In the genomic region with DNA sequence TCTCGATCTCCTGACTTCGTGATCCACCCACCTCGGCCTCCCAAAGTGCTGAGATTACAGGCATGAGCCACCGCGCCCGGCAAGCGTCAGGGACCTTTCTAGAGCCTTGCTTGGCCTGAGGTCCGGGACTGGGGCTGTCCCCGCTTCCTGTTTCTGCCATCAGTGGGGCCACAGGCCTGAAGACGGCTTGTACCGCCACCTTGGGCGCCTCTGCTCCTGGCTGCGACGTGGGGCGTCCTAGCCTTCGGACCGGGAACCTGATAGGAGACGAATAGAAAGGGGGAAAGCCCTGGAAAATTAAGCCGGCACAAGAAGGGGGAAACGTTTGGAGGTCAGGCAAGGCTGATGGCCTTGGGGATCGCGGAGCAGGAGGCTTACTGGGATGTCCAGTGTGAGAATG, we compare ENCODE assay signal across 8 cellular contexts. TPM values are rescaled to one million over a fixed set of nuclear protein-coding genes. Genes with fewer than 3 reads are reported as not detected.
DNase-seq lines count a peak whose midpoint lies in the region; ATAC-seq and TF ChIP-seq lines count a peak whose summit lies in the region.

No MANE protein-coding gene starts in this region.

- no peak for TF ChIP-seq CTCF in CD4-positive, alpha-beta T cell (IDR thresholded peaks at IDR 0.05)
- TF ChIP-seq CTCF in neural crest cell (conservative IDR thresholded peaks at IDR 0.05) (no peak), GM13977 (IDR thresholded peaks at IDR 0.05; ENCODE audit: extremely low read depth, insufficient read depth, missing control alignments) (no peak)

- H3K4me1 ChIP-seq in NT2/D1 (ENCODE audit: insufficient read depth, insufficient read length) (no peaks in the 10 kb centered on the region), duodenal mucosa (ENCODE audit: control insufficient read depth in 1 of 2, insufficient read depth in 2 of 2, low read length in 2 of 2) (peaks cover 0 to 3% of the 10 kb centered on the region in 2 donors)

- no peaks in the 10 kb centered on the region for H3K27me3 ChIP-seq in CD4-positive, alpha-beta T cell (ENCODE audit: control insufficient read depth, insufficient read depth, low read length)
- no peaks in the 10 kb centered on the region for H3K27me3 ChIP-seq in NT2/D1 (ENCODE audit: insufficient read depth, insufficient read length)
- no peaks in the 10 kb centered on the region for H3K27me3 ChIP-seq in duodenal mucosa (ENCODE audit: control insufficient read depth in 1 of 2, insufficient read depth in 2 of 2, low read length in 2 of 2)

- H3K36me3 Mint-ChIP-seq in CD4-positive, alpha-beta T cell (ENCODE audit: low read depth) = peaks cover 9% of the 10 kb centered on the region
- H3K36me3 Mint-ChIP-seq in neural crest cell (ENCODE audit: low read depth) = peaks cover 3% of the 10 kb centered on the region

- H3K36me3 ChIP-seq in NT2/D1 (ENCODE audit: insufficient read depth, insufficient read length, low read length) = no peaks in the 10 kb centered on the region
- H3K36me3 ChIP-seq in duodenal mucosa (ENCODE audit: control insufficient read depth in 1 of 2, insufficient read depth in 2 of 2, low read length in 2 of 2) = no peaks in the 10 kb centered on the region

- no peak for ATAC-seq in CD4-positive, alpha-beta T cell (ENCODE audit: poor library complexity)

- POLR2A ChIA-PET in CD4-positive, alpha-beta T cell (lab: Charles Lee) = interaction anchor here (0.6 to 3.8 kb wide), 10 partner anchors 26 to 534 kb away, joined by 3 to 52 read pairs (median 6); a partner anchor contains a TSS

- peak overlapping the region; percentile 56 for H3K4me3 ChIP-seq in NT2/D1 (ENCODE audit: insufficient read length, low read depth)
- peak overlapping the region; percentile 50 to 79 for H3K4me3 ChIP-seq in duodenal mucosa (ENCODE audit: low read depth in 1 of 2, low read length in 2 of 2)

- peaks cover 23% of the 10 kb centered on the region for H3K4me1 Mint-ChIP-seq in CD4-positive, alpha-beta T cell (ENCODE audit: low read depth)
- H3K4me1 Mint-ChIP-seq in neural crest cell = peaks cover 22% of the 10 kb centered on the region

- peak overlapping the region; percentile 55 for H3K27ac ChIP-seq in CD4-positive, alpha-beta T cell (ENCODE audit: low read depth, low read length)
- no peak overlapping the region for H3K27ac ChIP-seq in duodenal mucosa (ENCODE audit: low read depth, low read length)

- no peaks in the 10 kb centered on the region for H3K9me3 Mint-ChIP-seq in CD4-positive, alpha-beta T cell
- H3K9me3 Mint-ChIP-seq in neural crest cell = no peaks in the 10 kb centered on the region

- intact Hi-C loops in CD4-positive, alpha-beta T cell (cut with DNase I, micrococcal nuclease) = loop anchor here (1.0 to 10.0 kb wide), 9 partner anchors 34 to 988 kb away; a partner anchor contains a TSS

- peak overlapping the region; percentile 92 for H3K27ac Mint-ChIP-seq in CD4-positive, alpha-beta T cell
- peak overlapping the region; percentile 65 for H3K27ac Mint-ChIP-seq in neural crest cell (ENCODE audit: unreplicated experiment)

- H3K9me3 ChIP-seq in CD4-positive, alpha-beta T cell (ENCODE audit: control insufficient read depth, low read length) = no peaks in the 10 kb centered on the region
- H3K9me3 ChIP-seq in NT2/D1 (ENCODE audit: insufficient read depth, low read length) (no peaks in the 10 kb centered on the region), duodenal mucosa (ENCODE audit: control insufficient read depth in 1 of 2, low read length in 2 of 2) (no peaks in the 10 kb centered on the region)

- peak overlapping the region; percentile 87 for H3K4me3 Mint-ChIP-seq in CD4-positive, alpha-beta T cell
- H3K4me3 Mint-ChIP-seq in neural crest cell = peak overlapping the region; percentile 89

- in situ Hi-C loops in GM13977 (cut with MboI; ENCODE audit: low pct_unique_long_range_greater_than_20kb, low sequenced_read_pairs, unreplicated experiment) = loop anchor here (10.0 to 25.0 kb wide), 2 partner anchors 308 to 500 kb away; no protein-coding TSS in a partner anchor

- peak overlapping the region; percentile 81 for H3K9ac ChIP-seq in NT2/D1 (ENCODE audit: insufficient read length, low read depth)
- peak overlapping the region; percentile 41 to 76 for H3K9ac ChIP-seq in duodenal mucosa (ENCODE audit: low read depth in 1 of 2, low read length in 2 of 2)

- CTCF ChIA-PET in CD4-positive, alpha-beta T cell (lab: Charles Lee) = interaction anchor here (0.6 to 2.9 kb wide), 9 partner anchors 9 to 1954 kb away, joined by 3 to 51 read pairs (median 5); a partner anchor contains a TSS

- no peak for DNase-seq in CD4-positive, alpha-beta T cell
- DNase-seq in NT2/D1 (ENCODE audit: low read depth, low spot score) (no peak), neural crest cell (ENCODE audit: low read depth, low spot score) (no peak), pons (ENCODE audit: low spot score) (no peak), GM19238 (ENCODE audit: insufficient read length, low spot score) (no peak), GM13977 (ENCODE audit: low spot score) (no peak)
- DNase-seq in activated effector memory CD4-positive, alpha-beta T cell treated with anti-CD3 and anti-CD28 coated beads, Interleukin-2, amount 50 U/mL, for 16 hours = no peak

- no peaks in the 10 kb centered on the region for H3K27me3 Mint-ChIP-seq in CD4-positive, alpha-beta T cell
- H3K27me3 Mint-ChIP-seq in neural crest cell (ENCODE audit: low read depth) = no peaks in the 10 kb centered on the region

RNA-seq across cellular contexts. Expression of a gene that starts 35.1 kb away (rescaled TPM):
- 10 to 100 TPM; 46.5 to 49.5 TPM for total RNA-seq in CD4-positive, alpha-beta T cell
- total RNA-seq in neural crest cell = 16.9 and 25.5 TPM in 2 replicates
